21 cellular contexts compared by ENCODE assay signal in the genomic region with DNA sequence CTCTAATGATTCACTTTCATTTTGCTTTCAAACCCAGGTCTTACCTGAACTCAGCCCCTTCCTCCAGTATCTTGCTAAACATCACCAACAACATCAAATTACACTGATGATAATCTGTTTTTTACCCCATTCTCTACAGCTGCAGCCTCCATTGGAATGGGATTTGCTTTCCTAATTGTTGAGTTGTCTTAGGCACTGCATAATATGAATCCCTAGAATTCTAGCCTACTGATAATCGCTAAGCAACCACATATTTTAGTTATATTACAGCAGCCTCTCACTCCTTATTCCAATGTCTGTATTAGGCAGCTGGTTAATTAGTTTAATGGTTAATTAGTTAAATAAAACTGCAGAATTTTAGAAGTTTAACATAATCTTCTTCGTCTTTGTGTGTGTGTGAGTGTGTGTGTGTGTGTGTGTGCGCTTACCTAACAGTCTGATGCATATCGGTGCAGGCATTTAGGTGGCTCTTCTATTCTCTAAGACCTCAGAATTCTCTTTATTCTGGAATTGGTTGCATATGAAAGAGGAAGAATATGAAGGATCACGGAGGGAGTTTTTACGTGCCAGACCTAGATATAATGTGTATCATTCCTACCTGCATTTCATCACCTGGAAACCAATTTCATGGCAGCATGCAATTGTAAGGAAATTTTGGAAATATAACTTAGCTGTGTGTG. TPM values are rescaled to one million over a fixed set of nuclear protein-coding genes. Genes with fewer than 3 reads are reported as not detected.
DNase-seq lines count a peak whose midpoint lies in the region; ATAC-seq and TF ChIP-seq lines count a peak whose summit lies in the region.
"Had no signal": no experiment of that assay in that cellular context is flagged by ENCODE, and none has a peak within 500 bp of the region (broad histone marks: within the 10 kb centered on the region; RNA-seq: fewer than 3 reads in every experiment).

No MANE protein-coding gene starts in this region.

- H3K27ac Mint-ChIP-seq in HFFc6: peak overlapping the region; percentile 15; the same call in 1 of the 2 replicates
- H3K27ac Mint-ChIP-seq: activated naive CD8-positive, alpha-beta T cell; natural killer cell; stimulated activated naive CD8-positive, alpha-beta T cell treated with anti-CD3 and anti-CD28 coated beads, Interleukin-15, amount 100 ng/mL, for 72 hours had no signal

- H2BK120ac ChIP-seq in mesenchymal stem cell (ENCODE audit: low read depth, low read length): no peak overlapping the region

- H3K4ac ChIP-seq in mesenchymal stem cell (ENCODE audit: low read depth in 1 of 2, low read length in 2 of 2): no peak overlapping the region

- H3K23ac ChIP-seq in mesenchymal stem cell (ENCODE audit: low read length in 2 of 2): no peak overlapping the region

- H2BK5ac ChIP-seq in mesenchymal stem cell (ENCODE audit: low read depth, low read length, poor library complexity, severe bottlenecking): no peak overlapping the region

- H4K91ac ChIP-seq in mesenchymal stem cell (ENCODE audit: low read length): no peak overlapping the region

- peaks cover 19% of the 10 kb centered on the region for H3K4me1 ChIP-seq in ACC112 (ENCODE audit: control insufficient read depth, insufficient read depth, low read length, unreplicated experiment)
- no peaks in the 10 kb centered on the region for H3K4me1 ChIP-seq in mesenchymal stem cell (ENCODE audit: control insufficient read depth, insufficient read depth, low read depth, low read length)
- H3K4me1 ChIP-seq: pancreas, tibial artery had no signal

- no peaks in the 10 kb centered on the region for H3K9me3 Mint-ChIP-seq in HFFc6
- H3K9me3 Mint-ChIP-seq: brain; natural killer cell; stimulated activated naive CD8-positive, alpha-beta T cell treated with anti-CD3 and anti-CD28 coated beads, Interleukin-15, amount 100 ng/mL, for 72 hours had no signal

- H3K9ac ChIP-seq in mesenchymal stem cell (ENCODE audit: low read length): no peak overlapping the region

- no peak overlapping the region for H3K4me2 ChIP-seq in mesenchymal stem cell (ENCODE audit: low read length, poor library complexity, severe bottlenecking)

- no peaks in the 10 kb centered on the region for H3K9me3 ChIP-seq in mesenchymal stem cell (ENCODE audit: control insufficient read depth, low read length)
- H3K9me3 ChIP-seq: heart left ventricle, pancreas, tibial artery had no signal

- H2BK12ac ChIP-seq in mesenchymal stem cell (ENCODE audit: low read length in 2 of 2): no peak overlapping the region

- H3K27me3 ChIP-seq in ACC112 (ENCODE audit: insufficient read depth, low read length): no peaks in the 10 kb centered on the region
- no peaks in the 10 kb centered on the region for H3K27me3 ChIP-seq in mesenchymal stem cell (ENCODE audit: control insufficient read depth in 1 of 2, insufficient read depth in 1 of 2, low read length in 2 of 2)
- H3K27me3 ChIP-seq: heart left ventricle, pancreas, tibial artery had no signal

- H3K79me2 ChIP-seq in ACC112 (ENCODE audit: control insufficient read depth, insufficient read depth, low read length, unreplicated experiment): no peaks in the 10 kb centered on the region

- H3K4me3 Mint-ChIP-seq in HFFc6: no peak overlapping the region; the same call in 1 of the 2 replicates
- H3K4me3 Mint-ChIP-seq: activated naive CD8-positive, alpha-beta T cell; natural killer cell; stimulated activated naive CD8-positive, alpha-beta T cell treated with anti-CD3 and anti-CD28 coated beads, Interleukin-15, amount 100 ng/mL, for 72 hours had no signal

- H3K18ac ChIP-seq in mesenchymal stem cell (ENCODE audit: low read depth in 1 of 2, low read length in 2 of 2): no peak overlapping the region

- H3K36me3 Mint-ChIP-seq in HFFc6 (ENCODE audit: low read depth): no peaks in the 10 kb centered on the region
- H3K36me3 Mint-ChIP-seq: activated naive CD8-positive, alpha-beta T cell; brain; natural killer cell had no signal

- DNase-seq in HFFc6: peak; percentile 14
- DNase-seq in astrocyte of the spinal cord (ENCODE audit: low read depth, low spot score): peak; percentile 32
- peak; percentile 26 for DNase-seq in mesenchymal stem cell
- DNase-seq in SW480 (ENCODE audit: low spot score): no peak
- DNase-seq in left lobe of liver (ENCODE audit: low spot score): no peak
- DNase-seq: C1 segment of cervical spinal cord; cortex of kidney; heart left ventricle; midbrain; natural killer cell; NCI-H774; pancreas; right cardiac atrium; SHP77; stimulated activated naive CD8-positive, alpha-beta T cell treated with anti-CD3 and anti-CD28 coated beads, Interleukin-15, amount 100 ng/mL, for 72 hours; tibial artery had no signal

- ATAC-seq in esophagus mucosa (no peak), HG03175 (IDR thresholded peaks at IDR 0.05; ENCODE audit: unreplicated experiment) (no peak), left lobe of liver (no peak)
- ATAC-seq: heart left ventricle; natural killer cell; right cardiac atrium; stimulated activated naive CD8-positive, alpha-beta T cell treated with anti-CD3 and anti-CD28 coated beads, Interleukin-15, amount 100 ng/mL, for 72 hours had no signal

- no peak overlapping the region for H4K8ac ChIP-seq in mesenchymal stem cell (ENCODE audit: low read length)

- peaks cover 52% of the 10 kb centered on the region for H3K4me1 Mint-ChIP-seq in HFFc6 (ENCODE audit: low read depth)
- H3K4me1 Mint-ChIP-seq: stimulated activated naive CD8-positive, alpha-beta T cell treated with anti-CD3 and anti-CD28 coated beads, Interleukin-15, amount 100 ng/mL, for 72 hours had no signal

- H3K36me3 ChIP-seq in ACC112 (ENCODE audit: insufficient read depth, low read length): no peaks in the 10 kb centered on the region
- H3K36me3 ChIP-seq in mesenchymal stem cell (ENCODE audit: control insufficient read depth in 1 of 2, insufficient read depth in 2 of 2, low read depth in 1 of 2, low read length in 2 of 2): no peaks in the 10 kb centered on the region
- H3K36me3 ChIP-seq: heart left ventricle, pancreas, tibial artery had no signal

- no peak overlapping the region for H2AK5ac ChIP-seq in mesenchymal stem cell (ENCODE audit: low read length, severe bottlenecking)

- no peaks in the 10 kb centered on the region for H3K27me3 Mint-ChIP-seq in HFFc6 (ENCODE audit: insufficient read depth)
- H3K27me3 Mint-ChIP-seq: stimulated activated naive CD8-positive, alpha-beta T cell treated with anti-CD3 and anti-CD28 coated beads, Interleukin-15, amount 100 ng/mL, for 72 hours had no signal

- H3K4me3 ChIP-seq in ACC112 (ENCODE audit: low read depth, low read length) (peak overlapping the region; percentile 39; the same call in 1 of the 2 replicates), astrocyte of the spinal cord (ENCODE audit: low read depth, low read length) (no peak overlapping the region), mesenchymal stem cell (ENCODE audit: insufficient read depth in 1 of 2, low read depth in 1 of 2, low read length in 2 of 2) (no peak overlapping the region)
- H3K4me3 ChIP-seq: heart left ventricle, pancreas, tibial artery had no signal

- TF ChIP-seq CTCF in HFFc6 (IDR thresholded peaks at IDR 0.05) (no peak), astrocyte of the spinal cord (IDR thresholded peaks at IDR 0.05; ENCODE audit: low read depth, low read length) (no peak)

- H3K27ac ChIP-seq in ACC112 (ENCODE audit: low read depth, low read length) (no peak overlapping the region), mesenchymal stem cell (ENCODE audit: low read length, poor library complexity, severe bottlenecking) (no peak overlapping the region)
- H3K27ac ChIP-seq: heart left ventricle, pancreas, tibial artery had no signal

- in situ Hi-C loops in astrocyte of the spinal cord (cut with HindIII; ENCODE audit: low sequenced_read_pairs): no loop called here

- no peak overlapping the region for H2BK15ac ChIP-seq in mesenchymal stem cell (ENCODE audit: low read depth, poor library complexity, severe bottlenecking)

- H3K14ac ChIP-seq in mesenchymal stem cell (ENCODE audit: low read length in 2 of 2): no peak overlapping the region

- WGBS in mesenchymal stem cell: 93% methylated on average over 3 of the region's 6 CpGs

- no peaks in the 10 kb centered on the region for H3K79me1 ChIP-seq in mesenchymal stem cell (replicated peaks; ENCODE audit: low read length, poor library complexity, severe bottlenecking)

- H2AFZ ChIP-seq in ACC112 (ENCODE audit: low read length, unreplicated experiment) (no peak overlapping the region), mesenchymal stem cell (ENCODE audit: low read depth, low read length) (no peak overlapping the region)

RNA-seq across cellular contexts. Expression of gene COMMD8, which starts 5.3 kb away (rescaled TPM):
- total RNA-seq in HFFc6 (2021; fragmentation: NEBNext Ultra II Directional; extraction: Animal tissue kit (Norgen Biotek cat#: 25700)): 10 to 100 TPM; 35.4 to 40.4 (median 36.9) TPM
- 25.3 TPM for polyA plus RNA-seq in mesenchymal stem cell (2013, experiment 1 of 2)
- 28.2 TPM for polyA plus RNA-seq in mesenchymal stem cell (2013, experiment 2 of 2)
- total RNA-seq in esophagus mucosa (21.6 TPM), left lobe of liver (4.9 TPM)

RNA-seq across cellular contexts. Expression of gene ATP10D, which starts 16.2 kb away (rescaled TPM):
- total RNA-seq in HFFc6 (2021; fragmentation: NEBNext Ultra II Directional; extraction: Animal tissue kit (Norgen Biotek cat#: 25700)): 10 to 100 TPM; 50.6 to 73.8 (median 55.4) TPM
- polyA plus RNA-seq in mesenchymal stem cell (2013, experiment 1 of 2): 26.7 TPM
- 25.6 TPM for polyA plus RNA-seq in mesenchymal stem cell (2013, experiment 2 of 2)
- 50.2 TPM for total RNA-seq in esophagus mucosa
- total RNA-seq in left lobe of liver: 9.3 TPM

Comparison
In these comparisons a context has a peak if more than half of its experiments do, and no peak if none do; other contexts are left out.
1. DNase-seq: peak in HFFc6 (single experiment), astrocyte of the spinal cord (single experiment) and mesenchymal stem cell (single experiment); none in SW480 (single experiment) and left lobe of liver (single experiment).